ENCODE assay signal across 25 cellular contexts in the genomic region with DNA sequence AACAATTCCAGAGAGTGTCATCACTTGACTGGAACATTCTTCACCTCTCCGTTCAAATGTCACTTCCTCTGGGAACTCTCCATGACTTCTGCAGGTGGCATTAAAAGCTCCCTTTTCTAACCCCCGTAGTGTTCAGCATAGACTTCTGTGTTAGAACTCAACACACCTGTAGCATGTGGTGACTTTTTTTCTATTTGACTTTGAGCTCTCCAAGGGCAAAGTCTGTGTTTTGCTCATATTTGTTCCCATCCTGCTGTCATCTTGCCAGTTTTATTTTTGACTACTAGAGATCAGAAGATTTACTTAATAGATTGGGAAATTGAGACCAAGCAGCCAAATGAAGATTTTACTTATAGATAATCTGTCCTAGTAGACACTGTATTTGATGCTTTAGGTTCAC.
"Had no signal": no experiment of that assay in that cellular context is flagged by ENCODE, and none has a peak within 500 bp of the region (broad histone marks: within the 10 kb centered on the region; RNA-seq: fewer than 3 reads in every experiment).

No MANE protein-coding gene starts in this region.

- H3K4me2 ChIP-seq: neural progenitor cell had no signal

- H2AFZ ChIP-seq: neural progenitor cell, parathyroid adenoma had no signal

- H3K36me3 ChIP-seq: neural progenitor cell, ovary, stomach, thoracic aorta, thyroid gland, tibial nerve, upper lobe of left lung, vagina had no signal

- H3K79me2 ChIP-seq: parathyroid adenoma had no signal

- H3K4me3 ChIP-seq: neural progenitor cell, ovary, psoas muscle, skin epidermis, stomach, thoracic aorta, thyroid gland, tibial nerve, upper lobe of left lung, vagina had no signal

- H3K9me3 ChIP-seq: ovary, psoas muscle, stomach, thoracic aorta, thyroid gland, tibial nerve, upper lobe of left lung, vagina had no signal

- H3K27ac ChIP-seq: neural progenitor cell, ovary, parathyroid adenoma, psoas muscle, skin epidermis, stomach, thoracic aorta, thyroid gland, tibial nerve, upper lobe of left lung, vagina had no signal

- H3K9ac ChIP-seq: neural progenitor cell, parathyroid adenoma had no signal

- DNase-seq: natural killer cell; occipital lobe; ovary; posterior cingulate gyrus; psoas muscle; right cardiac atrium; stimulated activated CD4-positive, alpha-beta T cell treated with anti-CD3 and anti-CD28 coated beads, Interleukin-15, amount 100 ng/mL, for 24 hours; stimulated activated CD4-positive, alpha-beta T cell treated with anti-CD3 and anti-CD28 coated beads, Interleukin-2, amount 100 ng/mL, for 24 hours; stimulated activated CD4-positive, alpha-beta T cell treated with anti-CD3 and anti-CD28 coated beads, Interleukin-2, amount 100 ng/mL, for 48 hours; stimulated activated CD4-positive, alpha-beta T cell treated with anti-CD3 and anti-CD28 coated beads, Interleukin-4, amount 100 ng/mL, for 24 hours; stimulated activated naive B cell treated with anti-CD40 and anti-IgM and Interleukin-4, amounts not matched to agents 10 μg/mL and 1 μg/mL and 100 μg/mL, for 72 hours; stimulated activated naive CD4-positive, alpha-beta T cell treated with Interleukin-2 at 50 U/mL for 16 hours; stomach; thyroid gland; trophoblast cell; upper lobe of left lung had no signal

- H3K27me3 ChIP-seq: neural progenitor cell, ovary, stomach, thyroid gland, tibial nerve, upper lobe of left lung, vagina had no signal

- ATAC-seq: natural killer cell; psoas muscle; right cardiac atrium; sciatic nerve; stimulated activated effector memory CD8-positive, alpha-beta T cell treated with anti-CD3 and anti-CD28 coated beads, Interleukin-12 subunit alpha, Interleukin-12 subunit beta, amount 100 ng/mL, for 72 hours had no signal

- FAIRE-seq: urothelium cell line had no signal

- H3K4me1 ChIP-seq: neural progenitor cell, parathyroid adenoma, psoas muscle, stomach, thyroid gland, tibial nerve, upper lobe of left lung, vagina had no signal
